In genomic region chr20:44683263-44684046, GRCh38 we compare ENCODE assay signal across 8 cellular contexts.
DNase-seq lines count a peak whose midpoint lies in the region; ATAC-seq, FAIRE-seq and TF ChIP-seq lines count a peak whose summit lies in the region.

No MANE protein-coding gene starts in this region.

- CTCF ChIA-PET in GM10248 (lab: Yijun Ruan, JAX): interaction anchor here (0.7 to 7.0 kb wide), 55 partner anchors 10 to 468 kb away, joined by 3 to 178 read pairs (median 5); partner anchors contain the start of genes CCN5, KCNK15 and TTPAL

- DNase-seq in GM10248 (ENCODE audit: extremely low spot score) (peak; percentile 83), HTR-8/SVneo (ENCODE audit: insufficient read length, low spot score) (peak; percentile 96), RPMI8226 (peak; percentile 83), iPS DF 4.7 (ENCODE audit: extremely low read depth, low spot score) (peak; percentile 64)
- DNase-seq in activated naive CD4-positive, alpha-beta T cell treated with Interleukin-2 at 50 U/mL for 16 hours: peak; percentile 34
- peak; percentile 34 for DNase-seq in stimulated activated CD4-positive, alpha-beta T cell treated with anti-CD3 and anti-CD28 coated beads, Interleukin-4, amount 100 ng/mL, for 24 hours

- ATAC-seq in GM18873 (IDR thresholded peaks at IDR 0.05; ENCODE audit: low FRiP score, unreplicated experiment): no peak
- ATAC-seq in GM18502 (IDR thresholded peaks at IDR 0.05; ENCODE audit: poor library complexity, unreplicated experiment): no peak

- FAIRE-seq in HTR-8/SVneo (lab: Jason Lieb, UNC): peak; percentile 92

- POLR2A ChIA-PET in GM10248 (lab: Yijun Ruan, JAX): interaction anchor here (0.6 kb wide), 1 partner anchor 296 kb away, joined by 4 read pairs; no protein-coding TSS in a partner anchor

- TF ChIP-seq CTCF in GM10248 (IDR thresholded peaks at IDR 0.05; ENCODE audit: control extremely low read depth, extremely low read depth, low read depth, missing control alignments): peak; percentile 76

Comparison
In these comparisons a context has a peak if more than half of its experiments do, and no peak if none do; other contexts are left out.
1. DNase-seq: peak in every context shown above with its lines; median percentile 96 in HTR-8/SVneo; 83 in GM10248; 83 in RPMI8226; 64 in iPS DF 4.7; 34 in activated naive CD4-positive, alpha-beta T cell treated with Interleukin-2 at 50 U/mL for 16 hours; 34 in stimulated activated CD4-positive, alpha-beta T cell treated with anti-CD3 and anti-CD28 coated beads, Interleukin-4, amount 100 ng/mL, for 24 hours.